Comparison of ENCODE assay signal across 8 cellular contexts in genomic region chr5:4941957-4942830, GRCh38.
A peak's percentile ranks its signal among the peaks of the same experiment; 100 is the strongest.
DNase-seq lines count a peak whose midpoint lies in the region; ATAC-seq and TF ChIP-seq lines count a peak whose summit lies in the region.

No MANE protein-coding gene starts in this region.

- no peaks in the 10 kb centered on the region for H3K4me1 ChIP-seq in left ventricle myocardium inferior
- H3K4me1 ChIP-seq in tibial artery: no peaks in the 10 kb centered on the region

- no peaks in the 10 kb centered on the region for H3K9me3 ChIP-seq in left ventricle myocardium inferior (replicated peaks)
- H3K9me3 ChIP-seq in tibial artery: no peaks in the 10 kb centered on the region

- H3K4me3 ChIP-seq in left ventricle myocardium inferior (no peak overlapping the region), tibial artery (no peak overlapping the region)

- intact Hi-C loops in left ventricle myocardium inferior (cut with micrococcal nuclease): no loop called here
- intact Hi-C loops in tibial artery (cut with DNase I; ENCODE audit: low total_unique reads): no loop called here

- H3K36me3 ChIP-seq in left ventricle myocardium inferior (no peaks in the 10 kb centered on the region), tibial artery (no peaks in the 10 kb centered on the region)

- peak; percentile 64 for ATAC-seq in GM18498 (IDR thresholded peaks at IDR 0.05; ENCODE audit: unreplicated experiment)

- peaks cover 30% of the 10 kb centered on the region for H3K27me3 ChIP-seq in left ventricle myocardium inferior (ENCODE audit: low read depth)
- peaks cover 0 to 3% of the 10 kb centered on the region in 2 donors for H3K27me3 ChIP-seq in tibial artery

- DNase-seq in AG09319 (ENCODE audit: extremely low read depth, low read depth): no peak
- DNase-seq in SK-MEL-5 (ENCODE audit: low read depth, low spot score): peak; percentile 19
- no peak for DNase-seq in left ventricle myocardium inferior
- DNase-seq in tibial artery: no peak
- no peak for DNase-seq in NCI-H69 (lab: John Stamatoyannopoulos, UW)
- no peak for DNase-seq in NCI-H2171 treated with DMSO at 0.1 percent for 48 hours (lab: John Stamatoyannopoulos, UW)
- no peak for DNase-seq in NCI-H2029 (lab: John Stamatoyannopoulos, UW)

- in situ Hi-C loops in SK-MEL-5 (cut with HindIII; ENCODE audit: low pct_unique_long_range_greater_than_20kb, low sequenced_read_pairs): no loop called here

- H3K27ac ChIP-seq in left ventricle myocardium inferior (replicated peaks) (no peak overlapping the region), tibial artery (no peak overlapping the region)

- TF ChIP-seq CTCF in AG09319 (IDR thresholded peaks at IDR 0.05; ENCODE audit: low read depth, low read length) (peak; percentile 45), left ventricle myocardium inferior (IDR thresholded peaks at IDR 0.05; ENCODE audit: borderline replicate concordance) (peak; percentile 80), tibial artery (IDR thresholded peaks at IDR 0.05) (peak; percentile 37 to 50)
